Comparison of ENCODE assay signal across 1 cellular context in the genomic region with DNA sequence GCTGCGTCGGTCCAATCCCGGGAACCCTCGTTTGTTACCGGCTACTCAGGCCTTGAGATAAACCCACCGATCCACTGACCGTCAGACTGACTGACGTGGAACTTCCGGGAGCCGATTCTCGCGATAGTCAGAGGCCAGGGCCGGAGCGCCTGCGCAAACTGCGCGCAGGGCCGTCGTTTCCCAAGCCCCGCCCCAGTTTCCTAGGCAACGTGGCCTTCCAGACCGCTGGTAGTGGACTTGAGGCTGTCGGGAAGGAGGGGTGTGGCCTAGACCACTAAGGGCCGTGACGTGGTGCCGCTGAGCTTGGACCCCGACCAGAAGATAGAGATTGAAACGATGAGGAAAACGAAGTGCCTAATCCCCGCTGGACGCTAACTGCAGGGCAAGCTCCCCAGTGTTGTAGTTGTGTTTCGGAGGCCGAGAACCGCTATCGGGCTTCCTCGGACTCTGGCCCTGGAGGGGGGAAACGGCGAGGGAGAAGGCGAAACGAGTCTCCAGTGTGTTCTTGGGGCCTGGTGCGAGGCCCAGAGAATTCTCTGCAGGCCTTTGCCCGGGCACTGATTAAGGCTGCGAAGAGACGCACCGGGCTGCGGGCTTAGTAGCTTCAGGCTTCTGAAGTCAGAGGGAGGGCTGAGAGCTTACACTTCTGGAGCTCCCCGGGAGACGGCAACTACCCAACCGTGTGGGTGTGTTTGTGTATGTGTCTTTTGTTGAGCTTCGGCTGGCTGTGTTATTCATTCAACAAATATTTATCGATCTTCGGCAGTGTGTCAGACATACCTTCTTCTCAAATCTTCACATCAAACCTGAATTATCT.
A peak's percentile ranks its signal among the peaks of the same experiment; 100 is the strongest.
TF ChIP-seq lines count a peak whose summit lies in the region.

TSS of gene COPB2 (minus strand) at position 96 of the 817 bp plus-strand sequence. CDS start 97 bp downstream, outside the sequence.

TF ChIP-seq in GM12878, 131 proteins besides CTCF, POLR2A, EP300 and RAD21 (continued from another document and continues in another):
- TF ChIP-seq NKRF (conservative IDR thresholded peaks at IDR 0.05) (peak; percentile 81; the same call in 1 of the 2 replicates), TCF3 (IDR thresholded peaks at IDR 0.05; ENCODE audit: borderline replicate concordance, insufficient read depth, low read depth, low read length) (no peak), ASH2L (IDR thresholded peaks at IDR 0.05; ENCODE audit: borderline replicate concordance, low read depth) (no peak; the same call in 1 of the 2 replicates), ATF7 (IDR thresholded peaks at IDR 0.05; ENCODE audit: low read depth) (peak; percentile 38; the same call in 1 of the 2 replicates), ZNF217 (IDR thresholded peaks at IDR 0.05) (no peak), KLF5 (IDR thresholded peaks at IDR 0.05; ENCODE audit: partially characterized antibody) (no peak), ZSCAN29 (IDR thresholded peaks at IDR 0.05) (no peak), SP1 (IDR thresholded peaks at IDR 0.05; ENCODE audit: low read depth, low read length) (no peak), YY1 (IDR thresholded peaks at IDR 0.05; ENCODE audit: low read depth, low read length) (no peak; the same call in 1 of the 2 replicates), NFXL1 (IDR thresholded peaks at IDR 0.05; ENCODE audit: borderline replicate concordance) (no peak), E4F1 (IDR thresholded peaks at IDR 0.05; ENCODE audit: borderline replicate concordance, partially characterized antibody) (peak; percentile 56), MEF2A (IDR thresholded peaks at IDR 0.05; ENCODE audit: insufficient read depth, low read depth, low read length) (no peak), SKIL (IDR thresholded peaks at IDR 0.05; ENCODE audit: low read depth, poor library complexity, severe bottlenecking) (no peak), JUNB (IDR thresholded peaks at IDR 0.05) (no peak), SUPT20H (IDR thresholded peaks at IDR 0.05; ENCODE audit: borderline replicate concordance, control insufficient read depth, low read depth, low read length) (no peak), RFX5 (IDR thresholded peaks at IDR 0.05; ENCODE audit: low read depth, low read length) (peak; percentile 74; the same call in 1 of the 2 replicates), CHD1 (IDR thresholded peaks at IDR 0.05; ENCODE audit: low read depth, low read length) (no peak), MTA3 (IDR thresholded peaks at IDR 0.05; ENCODE audit: borderline replicate concordance, low read length) (no peak), SIX5 (IDR thresholded peaks at IDR 0.05; ENCODE audit: low read depth, low read length, severe bottlenecking) (no peak), CHD4 (IDR thresholded peaks at IDR 0.05) (no peak), RBBP5 (conservative IDR thresholded peaks at IDR 0.05) (no peak), ZNF274 (IDR thresholded peaks at IDR 0.05; ENCODE audit: insufficient read depth, insufficient read length) (no peak), CREM (IDR thresholded peaks at IDR 0.05; ENCODE audit: low read depth) (peak; percentile 85), ZNF622 (IDR thresholded peaks at IDR 0.05) (no peak), NFYA (IDR thresholded peaks at IDR 0.05; ENCODE audit: borderline replicate concordance, low read depth, low read length) (no peak)
- TF ChIP-seq, protein P1, sequence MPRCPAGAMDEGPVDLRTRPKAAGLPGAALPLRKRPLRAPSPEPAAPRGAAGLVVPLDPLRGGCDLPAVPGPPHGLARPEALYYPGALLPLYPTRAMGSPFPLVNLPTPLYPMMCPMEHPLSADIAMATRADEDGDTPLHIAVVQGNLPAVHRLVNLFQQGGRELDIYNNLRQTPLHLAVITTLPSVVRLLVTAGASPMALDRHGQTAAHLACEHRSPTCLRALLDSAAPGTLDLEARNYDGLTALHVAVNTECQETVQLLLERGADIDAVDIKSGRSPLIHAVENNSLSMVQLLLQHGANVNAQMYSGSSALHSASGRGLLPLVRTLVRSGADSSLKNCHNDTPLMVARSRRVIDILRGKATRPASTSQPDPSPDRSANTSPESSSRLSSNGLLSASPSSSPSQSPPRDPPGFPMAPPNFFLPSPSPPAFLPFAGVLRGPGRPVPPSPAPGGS (IDR thresholded peaks at IDR 0.05; ENCODE audit: borderline replicate concordance, insufficient read depth, low read depth, low read length, poor library complexity, severe bottlenecking) = no peak
- TF ChIP-seq, protein P2, sequence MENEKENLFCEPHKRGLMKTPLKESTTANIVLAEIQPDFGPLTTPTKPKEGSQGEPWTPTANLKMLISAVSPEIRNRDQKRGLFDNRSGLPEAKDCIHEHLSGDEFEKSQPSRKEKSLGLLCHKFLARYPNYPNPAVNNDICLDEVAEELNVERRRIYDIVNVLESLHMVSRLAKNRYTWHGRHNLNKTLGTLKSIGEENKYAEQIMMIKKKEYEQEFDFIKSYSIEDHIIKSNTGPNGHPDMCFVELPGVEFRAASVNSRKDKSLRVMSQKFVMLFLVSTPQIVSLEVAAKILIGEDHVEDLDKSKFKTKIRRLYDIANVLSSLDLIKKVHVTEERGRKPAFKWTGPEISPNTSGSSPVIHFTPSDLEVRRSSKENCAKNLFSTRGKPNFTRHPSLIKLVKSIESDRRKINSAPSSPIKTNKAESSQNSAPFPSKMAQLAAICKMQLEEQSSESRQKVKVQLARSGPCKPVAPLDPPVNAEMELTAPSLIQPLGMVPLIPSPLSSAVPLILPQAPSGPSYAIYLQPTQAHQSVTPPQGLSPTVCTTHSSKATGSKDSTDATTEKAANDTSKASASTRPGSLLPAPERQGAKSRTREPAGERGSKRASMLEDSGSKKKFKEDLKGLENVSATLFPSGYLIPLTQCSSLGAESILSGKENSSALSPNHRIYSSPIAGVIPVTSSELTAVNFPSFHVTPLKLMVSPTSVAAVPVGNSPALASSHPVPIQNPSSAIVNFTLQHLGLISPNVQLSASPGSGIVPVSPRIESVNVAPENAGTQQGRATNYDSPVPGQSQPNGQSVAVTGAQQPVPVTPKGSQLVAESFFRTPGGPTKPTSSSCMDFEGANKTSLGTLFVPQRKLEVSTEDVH (IDR thresholded peaks at IDR 0.05; ENCODE audit: low read depth, partially characterized antibody) = no peak
- TF ChIP-seq, protein P3, sequence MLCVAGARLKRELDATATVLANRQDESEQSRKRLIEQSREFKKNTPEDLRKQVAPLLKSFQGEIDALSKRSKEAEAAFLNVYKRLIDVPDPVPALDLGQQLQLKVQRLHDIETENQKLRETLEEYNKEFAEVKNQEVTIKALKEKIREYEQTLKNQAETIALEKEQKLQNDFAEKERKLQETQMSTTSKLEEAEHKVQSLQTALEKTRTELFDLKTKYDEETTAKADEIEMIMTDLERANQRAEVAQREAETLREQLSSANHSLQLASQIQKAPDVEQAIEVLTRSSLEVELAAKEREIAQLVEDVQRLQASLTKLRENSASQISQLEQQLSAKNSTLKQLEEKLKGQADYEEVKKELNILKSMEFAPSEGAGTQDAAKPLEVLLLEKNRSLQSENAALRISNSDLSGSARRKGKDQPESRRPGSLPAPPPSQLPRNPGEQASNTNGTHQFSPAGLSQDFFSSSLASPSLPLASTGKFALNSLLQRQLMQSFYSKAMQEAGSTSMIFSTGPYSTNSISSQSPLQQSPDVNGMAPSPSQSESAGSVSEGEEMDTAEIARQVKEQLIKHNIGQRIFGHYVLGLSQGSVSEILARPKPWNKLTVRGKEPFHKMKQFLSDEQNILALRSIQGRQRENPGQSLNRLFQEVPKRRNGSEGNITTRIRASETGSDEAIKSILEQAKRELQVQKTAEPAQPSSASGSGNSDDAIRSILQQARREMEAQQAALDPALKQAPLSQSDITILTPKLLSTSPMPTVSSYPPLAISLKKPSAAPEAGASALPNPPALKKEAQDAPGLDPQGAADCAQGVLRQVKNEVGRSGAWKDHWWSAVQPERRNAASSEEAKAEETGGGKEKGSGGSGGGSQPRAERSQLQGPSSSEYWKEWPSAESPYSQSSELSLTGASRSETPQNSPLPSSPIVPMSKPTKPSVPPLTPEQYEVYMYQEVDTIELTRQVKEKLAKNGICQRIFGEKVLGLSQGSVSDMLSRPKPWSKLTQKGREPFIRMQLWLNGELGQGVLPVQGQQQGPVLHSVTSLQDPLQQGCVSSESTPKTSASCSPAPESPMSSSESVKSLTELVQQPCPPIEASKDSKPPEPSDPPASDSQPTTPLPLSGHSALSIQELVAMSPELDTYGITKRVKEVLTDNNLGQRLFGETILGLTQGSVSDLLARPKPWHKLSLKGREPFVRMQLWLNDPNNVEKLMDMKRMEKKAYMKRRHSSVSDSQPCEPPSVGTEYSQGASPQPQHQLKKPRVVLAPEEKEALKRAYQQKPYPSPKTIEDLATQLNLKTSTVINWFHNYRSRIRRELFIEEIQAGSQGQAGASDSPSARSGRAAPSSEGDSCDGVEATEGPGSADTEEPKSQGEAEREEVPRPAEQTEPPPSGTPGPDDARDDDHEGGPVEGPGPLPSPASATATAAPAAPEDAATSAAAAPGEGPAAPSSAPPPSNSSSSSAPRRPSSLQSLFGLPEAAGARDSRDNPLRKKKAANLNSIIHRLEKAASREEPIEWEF (IDR thresholded peaks at IDR 0.05; ENCODE audit: insufficient replicate concordance, low read depth, low read length) = no peak
- TF ChIP-seq, protein P4, sequence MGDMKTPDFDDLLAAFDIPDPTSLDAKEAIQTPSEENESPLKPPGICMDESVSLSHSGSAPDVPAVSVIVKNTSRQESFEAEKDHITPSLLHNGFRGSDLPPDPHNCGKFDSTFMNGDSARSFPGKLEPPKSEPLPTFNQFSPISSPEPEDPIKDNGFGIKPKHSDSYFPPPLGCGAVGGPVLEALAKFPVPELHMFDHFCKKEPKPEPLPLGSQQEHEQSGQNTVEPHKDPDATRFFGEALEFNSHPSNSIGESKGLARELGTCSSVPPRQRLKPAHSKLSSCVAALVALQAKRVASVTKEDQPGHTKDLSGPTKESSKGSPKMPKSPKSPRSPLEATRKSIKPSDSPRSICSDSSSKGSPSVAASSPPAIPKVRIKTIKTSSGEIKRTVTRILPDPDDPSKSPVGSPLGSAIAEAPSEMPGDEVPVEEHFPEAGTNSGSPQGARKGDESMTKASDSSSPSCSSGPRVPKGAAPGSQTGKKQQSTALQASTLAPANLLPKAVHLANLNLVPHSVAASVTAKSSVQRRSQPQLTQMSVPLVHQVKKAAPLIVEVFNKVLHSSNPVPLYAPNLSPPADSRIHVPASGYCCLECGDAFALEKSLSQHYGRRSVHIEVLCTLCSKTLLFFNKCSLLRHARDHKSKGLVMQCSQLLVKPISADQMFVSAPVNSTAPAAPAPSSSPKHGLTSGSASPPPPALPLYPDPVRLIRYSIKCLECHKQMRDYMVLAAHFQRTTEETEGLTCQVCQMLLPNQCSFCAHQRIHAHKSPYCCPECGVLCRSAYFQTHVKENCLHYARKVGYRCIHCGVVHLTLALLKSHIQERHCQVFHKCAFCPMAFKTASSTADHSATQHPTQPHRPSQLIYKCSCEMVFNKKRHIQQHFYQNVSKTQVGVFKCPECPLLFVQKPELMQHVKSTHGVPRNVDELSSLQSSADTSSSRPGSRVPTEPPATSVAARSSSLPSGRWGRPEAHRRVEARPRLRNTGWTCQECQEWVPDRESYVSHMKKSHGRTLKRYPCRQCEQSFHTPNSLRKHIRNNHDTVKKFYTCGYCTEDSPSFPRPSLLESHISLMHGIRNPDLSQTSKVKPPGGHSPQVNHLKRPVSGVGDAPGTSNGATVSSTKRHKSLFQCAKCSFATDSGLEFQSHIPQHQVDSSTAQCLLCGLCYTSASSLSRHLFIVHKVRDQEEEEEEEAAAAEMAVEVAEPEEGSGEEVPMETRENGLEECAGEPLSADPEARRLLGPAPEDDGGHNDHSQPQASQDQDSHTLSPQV (IDR thresholded peaks at IDR 0.05) = no peak
